In genomic region chr1:90114521-90115141, GRCh38 we compare ENCODE assay signal across 8 cellular contexts.
DNase-seq lines count a peak whose midpoint lies in the region; ATAC-seq, FAIRE-seq and TF ChIP-seq lines count a peak whose summit lies in the region.

No MANE protein-coding gene starts in this region.

- H3K79me1 ChIP-seq in mesendoderm (ENCODE audit: low read length), result no peaks in the 10 kb centered on the region

- no peak overlapping the region for H2BK15ac ChIP-seq in mesendoderm (replicated peaks; ENCODE audit: low read depth)

- H3K23ac ChIP-seq in mesendoderm (ENCODE audit: low read length), result no peak overlapping the region

- TF ChIP-seq CTCF in bronchial epithelial cell (IDR thresholded peaks at IDR 0.05; ENCODE audit: insufficient read depth, low read length, severe bottlenecking), result peak; percentile 55

- no peak overlapping the region for H2AK5ac ChIP-seq in mesendoderm (ENCODE audit: low read length)

- no peak overlapping the region for H3K4me3 Mint-ChIP-seq in activated T-helper 17 cell treated with anti-CD3 and anti-CD28 coated beads, Interleukin-2, amount 50 U/mL, for 72 hours

- H3K56ac ChIP-seq in mesendoderm (ENCODE audit: low read length), result no peak overlapping the region

- no peaks in the 10 kb centered on the region for H3K27me3 ChIP-seq in bronchial epithelial cell (ENCODE audit: control insufficient read depth, insufficient read depth, low read length)
- H3K27me3 ChIP-seq in mesendoderm (ENCODE audit: insufficient read depth, low read length, poor library complexity), result no peaks in the 10 kb centered on the region

- no peak overlapping the region for H3K4me2 ChIP-seq in mesendoderm (ENCODE audit: low read length)

- H3K27ac ChIP-seq in mesendoderm (ENCODE audit: low read depth, low read length), result no peak overlapping the region

- peaks cover 35% of the 10 kb centered on the region for H3K27me3 Mint-ChIP-seq in activated T-helper 17 cell treated with anti-CD3 and anti-CD28 coated beads, Interleukin-2, amount 50 U/mL, for 72 hours

- peak; percentile 61 for ATAC-seq in HG03565 (IDR thresholded peaks at IDR 0.05; ENCODE audit: unreplicated experiment)
- ATAC-seq in activated T-helper 17 cell treated with anti-CD3 and anti-CD28 coated beads, Interleukin-2, amount 50 U/mL, for 72 hours (replicated peaks), result no peak

- H3K36me3 ChIP-seq in bronchial epithelial cell (ENCODE audit: control insufficient read depth, insufficient read depth, low read length), result no peaks in the 10 kb centered on the region
- no peaks in the 10 kb centered on the region for H3K36me3 ChIP-seq in mesendoderm (ENCODE audit: control insufficient read depth, insufficient read depth, low read length)

- no peak overlapping the region for H2BK120ac ChIP-seq in mesendoderm (ENCODE audit: low read depth, low read length)

- no peak overlapping the region for H3K18ac ChIP-seq in mesendoderm (ENCODE audit: low read length)

- H3K9ac ChIP-seq in mesendoderm (ENCODE audit: low read length), result no peak overlapping the region

- no peak overlapping the region for H3K27ac Mint-ChIP-seq in activated T-helper 17 cell treated with anti-CD3 and anti-CD28 coated beads, Interleukin-2, amount 50 U/mL, for 72 hours

- no peaks in the 10 kb centered on the region for H3K4me1 ChIP-seq in mesendoderm (ENCODE audit: control insufficient read depth, low read depth, low read length)

- H3K79me2 ChIP-seq in mesendoderm (ENCODE audit: control insufficient read depth, insufficient read depth, low read length), result no peaks in the 10 kb centered on the region

- H4K8ac ChIP-seq in mesendoderm (ENCODE audit: low read depth, low read length), result no peak overlapping the region

- H3K4me3 ChIP-seq in bronchial epithelial cell (ENCODE audit: low read depth, low read length) (no peak overlapping the region), mesendoderm (ENCODE audit: low read length) (no peak overlapping the region)

- FAIRE-seq in bronchial epithelial cell (lab: Jason Lieb, UNC), result no peak

- no peak overlapping the region for H2BK5ac ChIP-seq in mesendoderm (ENCODE audit: low read length)

- no CpG with 5 or more reads among the region's 3 CpGs for WGBS in mesendoderm (ENCODE audit: extremely low coverage, insufficient coverage, low lambda C conversion rate)

- H3K4ac ChIP-seq in mesendoderm (ENCODE audit: low read depth, low read length), result no peak overlapping the region

- no peaks in the 10 kb centered on the region for H3K4me1 Mint-ChIP-seq in activated T-helper 17 cell treated with anti-CD3 and anti-CD28 coated beads, Interleukin-2, amount 50 U/mL, for 72 hours

- in situ Hi-C loops in Caki2 (cut with HindIII; ENCODE audit: low pct_unique_long_range_greater_than_20kb, low sequenced_read_pairs), result no loop called here

- H3K9me3 Mint-ChIP-seq in activated T-helper 17 cell treated with anti-CD3 and anti-CD28 coated beads, Interleukin-2, amount 50 U/mL, for 72 hours, result peaks cover 3% of the 10 kb centered on the region

- H3K36me3 Mint-ChIP-seq in activated T-helper 17 cell treated with anti-CD3 and anti-CD28 coated beads, Interleukin-2, amount 50 U/mL, for 72 hours (ENCODE audit: low read depth), result no peaks in the 10 kb centered on the region

- DNase-seq in Caki2 (ENCODE audit: low read depth) (peak; percentile 23), NCI-H748 (lab: John Stamatoyannopoulos, UW; ENCODE audit: unreplicated experiment) (peak; percentile 60), bronchial epithelial cell (ENCODE audit: low read depth) (peak; percentile 65), mesendoderm (peak; percentile 62), T-helper 9 cell (no peak)
- no peak for DNase-seq in stimulated activated CD4-positive, alpha-beta T cell treated with anti-CD3 and anti-CD28 coated beads, Interleukin-2, amount 100 ng/mL, for 48 hours

- H4K5ac ChIP-seq in mesendoderm (ENCODE audit: low read length), result no peak overlapping the region

Comparison
In these comparisons a context has a peak if more than half of its experiments do, and no peak if none do; other contexts are left out.
1. DNase-seq: peak in Caki2 (single experiment), NCI-H748 (single experiment), bronchial epithelial cell (single experiment) and mesendoderm (single experiment); none in T-helper 9 cell (single experiment) and stimulated activated CD4-positive, alpha-beta T cell treated with anti-CD3 and anti-CD28 coated beads, Interleukin-2, amount 100 ng/mL, for 48 hours (0 of 2).